ENCODE assay signal across 1 cellular context in the genomic region with DNA sequence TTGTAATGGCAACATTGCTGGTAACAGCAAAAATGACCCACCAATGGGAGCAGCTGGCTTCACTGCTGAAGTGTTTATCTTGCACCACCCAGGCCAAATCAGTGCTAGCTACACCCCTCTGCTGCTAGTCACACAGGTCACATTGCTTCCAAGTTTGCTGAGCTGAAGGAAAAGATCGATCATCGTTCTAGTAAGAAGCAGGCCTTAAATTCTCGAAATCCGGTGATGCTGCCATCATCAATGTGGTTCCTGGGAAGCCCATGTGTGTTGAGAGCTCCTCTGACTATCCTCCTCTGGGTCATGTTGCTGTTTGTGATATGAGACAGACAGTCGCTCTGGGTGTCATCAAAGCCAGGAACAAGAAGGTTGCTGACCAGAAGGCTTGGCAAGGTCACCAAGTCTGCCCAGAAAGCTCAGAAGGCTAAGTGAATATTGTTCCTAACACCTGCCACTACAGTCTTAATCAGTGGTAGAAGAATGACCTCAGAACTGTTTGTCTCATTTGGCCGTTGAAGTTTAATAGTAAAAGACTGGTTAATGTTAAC.
TF ChIP-seq lines count a peak whose summit lies in the region.

No MANE protein-coding gene starts in this region.

TF ChIP-seq in IMR-90, 13 proteins besides CTCF, POLR2A, EP300 and RAD21:
- TF ChIP-seq BHLHE40 (IDR thresholded peaks at IDR 0.05; ENCODE audit: low read depth, low read length) (no peak), NFE2L2 (IDR thresholded peaks at IDR 0.05; ENCODE audit: low read depth, low read length) (no peak), MAFK (IDR thresholded peaks at IDR 0.05; ENCODE audit: low read depth, low read length) (no peak), MXI1 (IDR thresholded peaks at IDR 0.05; ENCODE audit: borderline replicate concordance, low read depth, low read length) (no peak), MAZ (IDR thresholded peaks at IDR 0.05; ENCODE audit: borderline replicate concordance, low read depth, low read length) (no peak), SMC3 (IDR thresholded peaks at IDR 0.05; ENCODE audit: low read depth, low read length) (no peak), RCOR1 (IDR thresholded peaks at IDR 0.05; ENCODE audit: insufficient replicate concordance, low read length) (no peak), FOS (IDR thresholded peaks at IDR 0.05; ENCODE audit: low read depth, low read length) (no peak), USF2 (IDR thresholded peaks at IDR 0.05; ENCODE audit: low read depth, low read length) (no peak), ELK1 (IDR thresholded peaks at IDR 0.05; ENCODE audit: borderline replicate concordance, low read depth, low read length) (no peak)
